28 cellular contexts compared by ENCODE assay signal in genomic region chr12:104911942-104912341, GRCh38.
"Had no signal": no experiment of that assay in that cellular context is flagged by ENCODE, and none has a peak within 500 bp of the region (broad histone marks: within the 10 kb centered on the region; RNA-seq: fewer than 3 reads in every experiment).

No MANE protein-coding gene starts in this region.

- H3K36me3 ChIP-seq: colonic mucosa, esophagus muscularis mucosa, esophagus squamous epithelium, gastrocnemius medialis, gastroesophageal sphincter, heart left ventricle, heart right ventricle had no signal

- H3K27ac ChIP-seq: colonic mucosa, coronary artery, dorsolateral prefrontal cortex, epithelial cell of prostate, esophagus muscularis mucosa, esophagus squamous epithelium, foreskin keratinocyte, gastrocnemius medialis, gastroesophageal sphincter, heart left ventricle, heart right ventricle had no signal

- ATAC-seq: effector memory CD8-positive, alpha-beta T cell; esophagus mucosa; foreskin keratinocyte; gastrocnemius medialis; gastroesophageal sphincter; heart left ventricle; heart right ventricle had no signal

- H3K27me3 ChIP-seq: colonic mucosa, dorsolateral prefrontal cortex, esophagus muscularis mucosa, esophagus squamous epithelium, foreskin keratinocyte, gastrocnemius medialis, gastroesophageal sphincter, heart left ventricle, heart right ventricle had no signal

- DNase-seq: colonic mucosa; cortex of kidney; dermis blood vessel endothelial cell; dorsolateral prefrontal cortex; effector CD4-positive, alpha-beta T cell; effector CD8-positive, alpha-beta T cell; effector memory CD4-positive, alpha-beta T cell; effector memory CD8-positive, alpha-beta T cell; endodermal cell; erythroblast; esophagus squamous epithelium; foreskin fibroblast; foreskin keratinocyte; foreskin melanocyte; gastrocnemius medialis; glutamatergic neuron; head of caudate nucleus; heart left ventricle; heart right ventricle had no signal

- FAIRE-seq: colon, endometrium, endothelial cell of umbilical vein, frontal cortex had no signal

- H3K4me1 ChIP-seq: colonic mucosa, esophagus muscularis mucosa, esophagus squamous epithelium, foreskin keratinocyte, gastrocnemius medialis, gastroesophageal sphincter had no signal

- H3K9me3 ChIP-seq: colonic mucosa, esophagus muscularis mucosa, esophagus squamous epithelium, gastrocnemius medialis, gastroesophageal sphincter, heart left ventricle, heart right ventricle had no signal

- H3K4me3 ChIP-seq: colonic mucosa, coronary artery, dorsolateral prefrontal cortex, esophagus muscularis mucosa, esophagus squamous epithelium, gastrocnemius medialis, gastroesophageal sphincter, heart left ventricle, heart right ventricle had no signal
